In genomic region chr1:204376919-204377799, GRCh38 we compare ENCODE assay signal across 2 cellular contexts.
TF ChIP-seq lines count a peak whose summit lies in the region.

No MANE protein-coding gene starts in this region.

TF ChIP-seq in GM12878, 131 proteins besides CTCF, POLR2A, EP300 and RAD21:
- TF ChIP-seq RCOR1 (conservative IDR thresholded peaks at IDR 0.05; ENCODE audit: low read depth, low read length), result no peak
- TF ChIP-seq RFX5 (IDR thresholded peaks at IDR 0.05; ENCODE audit: low read depth, low read length), result no peak
- TF ChIP-seq CEBPB (IDR thresholded peaks at IDR 0.05; ENCODE audit: borderline replicate concordance in 1 of 2, low read depth in 2 of 2, low read length in 2 of 2), result no peak
- no peak for TF ChIP-seq IKZF1 (conservative IDR thresholded peaks at IDR 0.05)
- TF ChIP-seq CBFB (IDR thresholded peaks at IDR 0.05; ENCODE audit: low read depth), result no peak
- TF ChIP-seq NR2C1 (IDR thresholded peaks at IDR 0.05), result no peak
- TF ChIP-seq BCL11A (IDR thresholded peaks at IDR 0.05; ENCODE audit: low read depth, low read length), result no peak
- TF ChIP-seq CBX5 (IDR thresholded peaks at IDR 0.05; ENCODE audit: low read depth), result no peak
- no peak for TF ChIP-seq KLF5 (IDR thresholded peaks at IDR 0.05; ENCODE audit: partially characterized antibody)
- no peak for TF ChIP-seq CREB1 (IDR thresholded peaks at IDR 0.05; ENCODE audit: low read depth)
- TF ChIP-seq SIX5 (IDR thresholded peaks at IDR 0.05; ENCODE audit: low read depth, low read length, severe bottlenecking), result no peak
- TF ChIP-seq SP1 (IDR thresholded peaks at IDR 0.05; ENCODE audit: low read depth, low read length), result no peak
- TF ChIP-seq ZNF217 (IDR thresholded peaks at IDR 0.05), result no peak
- TF ChIP-seq, protein P1, sequence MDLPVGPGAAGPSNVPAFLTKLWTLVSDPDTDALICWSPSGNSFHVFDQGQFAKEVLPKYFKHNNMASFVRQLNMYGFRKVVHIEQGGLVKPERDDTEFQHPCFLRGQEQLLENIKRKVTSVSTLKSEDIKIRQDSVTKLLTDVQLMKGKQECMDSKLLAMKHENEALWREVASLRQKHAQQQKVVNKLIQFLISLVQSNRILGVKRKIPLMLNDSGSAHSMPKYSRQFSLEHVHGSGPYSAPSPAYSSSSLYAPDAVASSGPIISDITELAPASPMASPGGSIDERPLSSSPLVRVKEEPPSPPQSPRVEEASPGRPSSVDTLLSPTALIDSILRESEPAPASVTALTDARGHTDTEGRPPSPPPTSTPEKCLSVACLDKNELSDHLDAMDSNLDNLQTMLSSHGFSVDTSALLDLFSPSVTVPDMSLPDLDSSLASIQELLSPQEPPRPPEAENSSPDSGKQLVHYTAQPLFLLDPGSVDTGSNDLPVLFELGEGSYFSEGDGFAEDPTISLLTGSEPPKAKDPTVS (IDR thresholded peaks at IDR 0.05; ENCODE audit: low read depth, low read length), result no peak
- TF ChIP-seq FOXK2 (IDR thresholded peaks at IDR 0.05), result no peak
- TF ChIP-seq CHD2 (IDR thresholded peaks at IDR 0.05; ENCODE audit: borderline replicate concordance, low read depth, low read length), result no peak

TF ChIP-seq in HepG2, 621 proteins besides CTCF, POLR2A, EP300 and RAD21 (continues in another document):
- TF ChIP-seq LBX2 (CRISPR knock-in tag; IDR thresholded peaks at IDR 0.05; ENCODE audit: borderline replicate concordance) (no peak), DMAP1 (CRISPR knock-in tag; IDR thresholded peaks at IDR 0.05) (no peak), SMYD3 (CRISPR knock-in tag; IDR thresholded peaks at IDR 0.05) (no peak), ZBTB43 (CRISPR knock-in tag; conservative IDR thresholded peaks at IDR 0.05) (0 out of 2 replicates have a peak, but pooled peaks have one; percentile 4), NFKBIZ (CRISPR knock-in tag; IDR thresholded peaks at IDR 0.05) (no peak), SP4 (CRISPR knock-in tag; IDR thresholded peaks at IDR 0.05) (no peak), MXD4 (CRISPR knock-in tag; IDR thresholded peaks at IDR 0.05) (0 out of 2 replicates have a peak, but pooled peaks have one; percentile 27), GTF2F1 (IDR thresholded peaks at IDR 0.05; ENCODE audit: low read length) (no peak), ZMYM2 (CRISPR knock-in tag; IDR thresholded peaks at IDR 0.05) (no peak), RXRA (CRISPR knock-in tag; IDR thresholded peaks at IDR 0.05) (no peak), HDAC2 (CRISPR knock-in tag; IDR thresholded peaks at IDR 0.05) (peak; percentile 45; the same call in 1 of the 2 replicates), MXI1 (IDR thresholded peaks at IDR 0.05; ENCODE audit: borderline replicate concordance, low read depth, low read length) (peak; percentile 89; the same call in 2 of the 3 replicates), CBX2 (IDR thresholded peaks at IDR 0.05; ENCODE audit: low read depth, low read length) (no peak), CBX2 (CRISPR knock-in tag; IDR thresholded peaks at IDR 0.05; ENCODE audit: low read depth) (no peak), ZNF263 (CRISPR knock-in tag; IDR thresholded peaks at IDR 0.05) (no peak), ELF4 (CRISPR knock-in tag; IDR thresholded peaks at IDR 0.05; ENCODE audit: borderline replicate concordance) (0 out of 2 replicates have a peak, but pooled peaks have one; percentile 21), ZNF512 (CRISPR knock-in tag; IDR thresholded peaks at IDR 0.05) (no peak), IRF1 (CRISPR knock-in tag; IDR thresholded peaks at IDR 0.05; ENCODE audit: low read depth) (no peak), GATAD2A (CRISPR knock-in tag; IDR thresholded peaks at IDR 0.05) (peak; percentile 53), ARID2 (CRISPR knock-in tag; IDR thresholded peaks at IDR 0.05; ENCODE audit: borderline replicate concordance) (0 out of 2 replicates have a peak, but pooled peaks have one; percentile 41), JUNB (CRISPR knock-in tag; IDR thresholded peaks at IDR 0.05; ENCODE audit: borderline replicate concordance) (no peak), ZNF234 (CRISPR knock-in tag; conservative IDR thresholded peaks at IDR 0.05) (no peak), ZNF251 (CRISPR knock-in tag; IDR thresholded peaks at IDR 0.05) (no peak), ZFP91 (CRISPR knock-in tag; IDR thresholded peaks at IDR 0.05; ENCODE audit: borderline replicate concordance) (peak; percentile 16; the same call in 1 of the 2 replicates), ZFP36 (IDR thresholded peaks at IDR 0.05; ENCODE audit: borderline replicate concordance, low read depth, low read length, partially characterized antibody) (no peak)
- TF ChIP-seq, protein P2, sequence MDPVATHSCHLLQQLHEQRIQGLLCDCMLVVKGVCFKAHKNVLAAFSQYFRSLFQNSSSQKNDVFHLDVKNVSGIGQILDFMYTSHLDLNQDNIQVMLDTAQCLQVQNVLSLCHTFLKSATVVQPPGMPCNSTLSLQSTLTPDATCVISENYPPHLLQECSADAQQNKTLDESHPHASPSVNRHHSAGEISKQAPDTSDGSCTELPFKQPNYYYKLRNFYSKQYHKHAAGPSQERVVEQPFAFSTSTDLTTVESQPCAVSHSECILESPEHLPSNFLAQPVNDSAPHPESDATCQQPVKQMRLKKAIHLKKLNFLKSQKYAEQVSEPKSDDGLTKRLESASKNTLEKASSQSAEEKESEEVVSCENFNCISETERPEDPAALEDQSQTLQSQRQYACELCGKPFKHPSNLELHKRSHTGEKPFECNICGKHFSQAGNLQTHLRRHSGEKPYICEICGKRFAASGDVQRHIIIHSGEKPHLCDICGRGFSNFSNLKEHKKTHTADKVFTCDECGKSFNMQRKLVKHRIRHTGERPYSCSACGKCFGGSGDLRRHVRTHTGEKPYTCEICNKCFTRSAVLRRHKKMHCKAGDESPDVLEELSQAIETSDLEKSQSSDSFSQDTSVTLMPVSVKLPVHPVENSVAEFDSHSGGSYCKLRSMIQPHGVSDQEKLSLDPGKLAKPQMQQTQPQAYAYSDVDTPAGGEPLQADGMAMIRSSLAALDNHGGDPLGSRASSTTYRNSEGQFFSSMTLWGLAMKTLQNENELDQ (CRISPR knock-in tag; IDR thresholded peaks at IDR 0.05; ENCODE audit: borderline replicate concordance), result no peak
- TF ChIP-seq, protein P3, sequence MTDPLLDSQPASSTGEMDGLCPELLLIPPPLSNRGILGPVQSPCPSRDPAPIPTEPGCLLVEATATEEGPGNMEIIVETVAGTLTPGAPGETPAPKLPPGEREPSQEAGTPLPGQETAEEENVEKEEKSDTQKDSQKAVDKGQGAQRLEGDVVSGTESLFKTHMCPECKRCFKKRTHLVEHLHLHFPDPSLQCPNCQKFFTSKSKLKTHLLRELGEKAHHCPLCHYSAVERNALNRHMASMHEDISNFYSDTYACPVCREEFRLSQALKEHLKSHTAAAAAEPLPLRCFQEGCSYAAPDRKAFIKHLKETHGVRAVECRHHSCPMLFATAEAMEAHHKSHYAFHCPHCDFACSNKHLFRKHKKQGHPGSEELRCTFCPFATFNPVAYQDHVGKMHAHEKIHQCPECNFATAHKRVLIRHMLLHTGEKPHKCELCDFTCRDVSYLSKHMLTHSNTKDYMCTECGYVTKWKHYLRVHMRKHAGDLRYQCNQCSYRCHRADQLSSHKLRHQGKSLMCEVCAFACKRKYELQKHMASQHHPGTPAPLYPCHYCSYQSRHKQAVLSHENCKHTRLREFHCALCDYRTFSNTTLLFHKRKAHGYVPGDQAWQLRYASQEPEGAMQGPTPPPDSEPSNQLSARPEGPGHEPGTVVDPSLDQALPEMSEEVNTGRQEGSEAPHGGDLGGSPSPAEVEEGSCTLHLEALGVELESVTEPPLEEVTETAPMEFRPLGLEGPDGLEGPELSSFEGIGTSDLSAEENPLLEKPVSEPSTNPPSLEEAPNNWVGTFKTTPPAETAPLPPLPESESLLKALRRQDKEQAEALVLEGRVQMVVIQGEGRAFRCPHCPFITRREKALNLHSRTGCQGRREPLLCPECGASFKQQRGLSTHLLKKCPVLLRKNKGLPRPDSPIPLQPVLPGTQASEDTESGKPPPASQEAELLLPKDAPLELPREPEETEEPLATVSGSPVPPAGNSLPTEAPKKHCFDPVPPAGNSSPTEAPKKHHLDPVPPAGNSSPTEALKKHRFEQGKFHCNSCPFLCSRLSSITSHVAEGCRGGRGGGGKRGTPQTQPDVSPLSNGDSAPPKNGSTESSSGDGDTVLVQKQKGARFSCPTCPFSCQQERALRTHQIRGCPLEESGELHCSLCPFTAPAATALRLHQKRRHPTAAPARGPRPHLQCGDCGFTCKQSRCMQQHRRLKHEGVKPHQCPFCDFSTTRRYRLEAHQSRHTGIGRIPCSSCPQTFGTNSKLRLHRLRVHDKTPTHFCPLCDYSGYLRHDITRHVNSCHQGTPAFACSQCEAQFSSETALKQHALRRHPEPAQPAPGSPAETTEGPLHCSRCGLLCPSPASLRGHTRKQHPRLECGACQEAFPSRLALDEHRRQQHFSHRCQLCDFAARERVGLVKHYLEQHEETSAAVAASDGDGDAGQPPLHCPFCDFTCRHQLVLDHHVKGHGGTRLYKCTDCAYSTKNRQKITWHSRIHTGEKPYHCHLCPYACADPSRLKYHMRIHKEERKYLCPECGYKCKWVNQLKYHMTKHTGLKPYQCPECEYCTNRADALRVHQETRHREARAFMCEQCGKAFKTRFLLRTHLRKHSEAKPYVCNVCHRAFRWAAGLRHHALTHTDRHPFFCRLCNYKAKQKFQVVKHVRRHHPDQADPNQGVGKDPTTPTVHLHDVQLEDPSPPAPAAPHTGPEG (CRISPR knock-in tag; IDR thresholded peaks at IDR 0.05), result no peak
- TF ChIP-seq, protein P4, sequence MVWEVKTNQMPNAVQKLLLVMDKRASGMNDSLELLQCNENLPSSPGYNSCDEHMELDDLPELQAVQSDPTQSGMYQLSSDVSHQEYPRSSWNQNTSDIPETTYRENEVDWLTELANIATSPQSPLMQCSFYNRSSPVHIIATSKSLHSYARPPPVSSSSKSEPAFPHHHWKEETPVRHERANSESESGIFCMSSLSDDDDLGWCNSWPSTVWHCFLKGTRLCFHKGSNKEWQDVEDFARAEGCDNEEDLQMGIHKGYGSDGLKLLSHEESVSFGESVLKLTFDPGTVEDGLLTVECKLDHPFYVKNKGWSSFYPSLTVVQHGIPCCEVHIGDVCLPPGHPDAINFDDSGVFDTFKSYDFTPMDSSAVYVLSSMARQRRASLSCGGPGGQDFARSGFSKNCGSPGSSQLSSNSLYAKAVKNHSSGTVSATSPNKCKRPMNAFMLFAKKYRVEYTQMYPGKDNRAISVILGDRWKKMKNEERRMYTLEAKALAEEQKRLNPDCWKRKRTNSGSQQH (CRISPR knock-in tag; IDR thresholded peaks at IDR 0.05; ENCODE audit: low read depth), result 0 out of 2 replicates have a peak, but pooled peaks have one; percentile 37
